ENCODE assay signal across 21 cellular contexts in genomic region chr18:7367336-7367735, GRCh38.
DNase-seq lines count a peak whose midpoint lies in the region; ATAC-seq, FAIRE-seq and TF ChIP-seq lines count a peak whose summit lies in the region.
"Had no signal": no experiment of that assay in that cellular context is flagged by ENCODE, and none has a peak within 500 bp of the region (broad histone marks: within the 10 kb centered on the region; RNA-seq: fewer than 3 reads in every experiment).

No MANE protein-coding gene starts in this region.

- H3K4me3 ChIP-seq in right cardiac atrium (ENCODE audit: low read length) (no peak overlapping the region), upper lobe of right lung (no peak overlapping the region), small intestine (ENCODE audit: low read depth in 1 of 2, low read length in 2 of 2) (no peak overlapping the region)
- H3K4me3 ChIP-seq: colonic mucosa, vagina had no signal

- no peak for DNase-seq in right cardiac atrium
- no peak for DNase-seq in cardiac septum (ENCODE audit: low spot score)
- peak; percentile 76 for DNase-seq in UCSD-AML1 (lab: John Stamatoyannopoulos, UW; ENCODE audit: unreplicated experiment)
- DNase-seq in iPS-NIHi11 (ENCODE audit: low spot score): peak; percentile 21
- DNase-seq in upper lobe of right lung: no peak
- DNase-seq in CD1c-positive myeloid dendritic cell (ENCODE audit: extremely low spot score): no peak
- no peak for DNase-seq in NCI-H2171 treated with DMSO at 0.1 percent for 48 hours (lab: John Stamatoyannopoulos, UW)
- no peak for DNase-seq in small intestine
- DNase-seq: activated CD4-positive, alpha-beta T cell treated with anti-CD3 and anti-CD28 coated beads for 4 hours; activated T-cell treated with anti-CD3 and anti-CD28 coated beads, Interleukin-2, amount 50 U/mL, for 24 hours; brain microvascular endothelial cell; colonic mucosa; EL; naive thymus-derived CD8-positive, alpha-beta T cell; NCI-H1436; NCI-H2107; stimulated activated CD4-positive, alpha-beta T cell treated with anti-CD3 and anti-CD28 coated beads, Interleukin-4, amount 100 ng/mL, for 1 hour; T-helper 17 cell had no signal

- ATAC-seq in right cardiac atrium: no peak
- no peak for ATAC-seq in upper lobe of right lung
- ATAC-seq: naive thymus-derived CD8-positive, alpha-beta T cell; T-helper 17 cell had no signal

- H3K27me3 ChIP-seq in right cardiac atrium (ENCODE audit: control insufficient read depth, insufficient read depth) (no peaks in the 10 kb centered on the region), upper lobe of right lung (no peaks in the 10 kb centered on the region), small intestine (ENCODE audit: control insufficient read depth in 2 of 2, insufficient read depth in 2 of 2, low read length in 2 of 2) (no peaks in the 10 kb centered on the region)
- H3K27me3 ChIP-seq: brain microvascular endothelial cell, colonic mucosa, vagina had no signal

- H3K4me1 ChIP-seq in right cardiac atrium (ENCODE audit: control insufficient read depth, insufficient read depth, low read length): peaks cover 2% of the 10 kb centered on the region
- peaks cover 4% of the 10 kb centered on the region for H3K4me1 ChIP-seq in upper lobe of right lung
- H3K4me1 ChIP-seq in small intestine (ENCODE audit: control insufficient read depth in 2 of 2, insufficient read depth in 1 of 2, low read depth in 1 of 2, low read length in 1 of 2): no peaks in the 10 kb centered on the region
- H3K4me1 ChIP-seq: colonic mucosa, vagina had no signal

- no peaks in the 10 kb centered on the region for H3K9me3 ChIP-seq in right cardiac atrium (ENCODE audit: control insufficient read depth, low read length)
- H3K9me3 ChIP-seq in upper lobe of right lung: no peaks in the 10 kb centered on the region
- H3K9me3 ChIP-seq in small intestine (ENCODE audit: control insufficient read depth, low read depth): no peaks in the 10 kb centered on the region
- H3K9me3 ChIP-seq: colonic mucosa, vagina had no signal

- H3K27ac ChIP-seq in right cardiac atrium (ENCODE audit: low read length) (peak overlapping the region; percentile 5), upper lobe of right lung (peak overlapping the region; percentile 3), small intestine (ENCODE audit: low read depth in 1 of 2, low read length in 1 of 2) (no peak overlapping the region)
- H3K27ac ChIP-seq: brain microvascular endothelial cell, colonic mucosa, vagina had no signal

- intact Hi-C loops in right cardiac atrium (cut with DNase I) (loop anchor here in 1 of 4 donors (5.0 kb wide), 1 partner anchor 95 kb away; no protein-coding TSS in a partner anchor), cardiac septum (cut with DNase I) (no loop called here), upper lobe of right lung (cut with DNase I) (no loop called here)

- WGBS in right cardiac atrium: 59% methylated on average over 7 of the region's 7 CpGs
- WGBS in small intestine, 3 donors: 63 to 95% (median 76%) methylated on average over 7 of the region's 7 CpGs

- FAIRE-seq in small intestine (lab: Jason Lieb, UNC): no peak
- FAIRE-seq: endometrium, GM19239 had no signal

- TF ChIP-seq CTCF in upper lobe of right lung (IDR thresholded peaks at IDR 0.05): no peak

- no peaks in the 10 kb centered on the region for H3K36me3 ChIP-seq in upper lobe of right lung
- H3K36me3 ChIP-seq in small intestine (ENCODE audit: control insufficient read depth in 2 of 2, insufficient read depth in 2 of 2, low read length in 2 of 2): no peaks in the 10 kb centered on the region
- H3K36me3 ChIP-seq: brain microvascular endothelial cell, colonic mucosa, vagina had no signal

Comparison
In these comparisons a context has a peak if more than half of its experiments do, and no peak if none do; other contexts are left out.
1. DNase-seq: peak in UCSD-AML1 (single experiment) and iPS-NIHi11 (single experiment); none in right cardiac atrium (0 of 3), cardiac septum (single experiment), upper lobe of right lung (single experiment), CD1c-positive myeloid dendritic cell (single experiment), NCI-H2171 treated with DMSO at 0.1 percent for 48 hours (single experiment) and small intestine (single experiment).
2. H3K27ac ChIP-seq: peak in right cardiac atrium (single experiment) and upper lobe of right lung (single experiment); none in small intestine (0 of 2).